ENCODE assay signal across 15 cellular contexts in genomic region chr6:45187841-45188240, GRCh38.
DNase-seq lines count a peak whose midpoint lies in the region; ATAC-seq and TF ChIP-seq lines count a peak whose summit lies in the region.
"Had no signal": no experiment of that assay in that cellular context is flagged by ENCODE, and none has a peak within 500 bp of the region (broad histone marks: within the 10 kb centered on the region; RNA-seq: fewer than 3 reads in every experiment).

No MANE protein-coding gene starts in this region.

- peak overlapping the region; percentile 83 for H3K27ac Mint-ChIP-seq in stimulated activated naive CD8-positive, alpha-beta T cell treated with anti-CD3 and anti-CD28 coated beads, Interleukin-15, Interleukin-2, amounts not matched to agents 100 ng/mL and 50 ng/mL, for 24 hours
- no peak overlapping the region for H3K27ac Mint-ChIP-seq in endodermal cell
- H3K27ac Mint-ChIP-seq: activated CD4-positive, alpha-beta T cell treated with anti-CD3 and anti-CD28 coated beads, Interleukin-2, amount 10 ng/mL, durations not matched to agents 7 days and 5 days; CD4-positive, CD25-positive, alpha-beta regulatory T cell had no signal

- WGBS in endodermal cell (ENCODE audit: insufficient coverage in 1 of 2, insufficient read length in 1 of 2), 2 experiments, result 94 to 100% methylated on average over 1 to 2 of the region's 2 CpGs

- H3K9ac ChIP-seq in PC-3 (ENCODE audit: low read length), result no peak overlapping the region
- H3K9ac ChIP-seq in endodermal cell (ENCODE audit: extremely low read depth, low read length, poor library complexity, severe bottlenecking), result no peak overlapping the region

- H3K27me3 Mint-ChIP-seq in stimulated activated naive CD8-positive, alpha-beta T cell treated with anti-CD3 and anti-CD28 coated beads, Interleukin-15, Interleukin-2, amounts not matched to agents 100 ng/mL and 50 ng/mL, for 24 hours, result no peaks in the 10 kb centered on the region
- no peaks in the 10 kb centered on the region for H3K27me3 Mint-ChIP-seq in endodermal cell (ENCODE audit: insufficient read depth)
- H3K27me3 Mint-ChIP-seq: activated CD4-positive, alpha-beta T cell treated with anti-CD3 and anti-CD28 coated beads, Interleukin-2, amount 10 ng/mL, durations not matched to agents 7 days and 5 days had no signal

- peaks cover 10% of the 10 kb centered on the region for H3K4me1 ChIP-seq in PC-3 (ENCODE audit: insufficient read depth, low read length)
- no peaks in the 10 kb centered on the region for H3K4me1 ChIP-seq in endodermal cell (ENCODE audit: control insufficient read depth, insufficient read depth, low read length)
- H3K4me1 ChIP-seq: ascending aorta, pancreas had no signal

- peak overlapping the region; percentile 3 for H3K4me3 Mint-ChIP-seq in stimulated activated naive CD8-positive, alpha-beta T cell treated with anti-CD3 and anti-CD28 coated beads, Interleukin-15, Interleukin-2, amounts not matched to agents 100 ng/mL and 50 ng/mL, for 24 hours
- H3K4me3 Mint-ChIP-seq in endodermal cell, result no peak overlapping the region
- H3K4me3 Mint-ChIP-seq: activated CD4-positive, alpha-beta T cell treated with anti-CD3 and anti-CD28 coated beads, Interleukin-2, amount 10 ng/mL, durations not matched to agents 7 days and 5 days had no signal

- ATAC-seq in PC-3 (peak; percentile 96), HG03521 (IDR thresholded peaks at IDR 0.05; ENCODE audit: unreplicated experiment) (no peak)
- ATAC-seq: pancreas had no signal

- H3K36me3 ChIP-seq in PC-3 (ENCODE audit: low read depth, low read length), result no peaks in the 10 kb centered on the region
- H3K36me3 ChIP-seq in brain microvascular endothelial cell (replicated peaks), result no peaks in the 10 kb centered on the region
- no peaks in the 10 kb centered on the region for H3K36me3 ChIP-seq in endodermal cell (ENCODE audit: control insufficient read depth, insufficient read depth, low read length)
- H3K36me3 ChIP-seq: ascending aorta, pancreas had no signal

- POLR2A ChIA-PET in PC-3 (lab: Charles Lee; ENCODE audit: unreplicated experiment), result no interaction called here

- H3K9me3 ChIP-seq in PC-3 (ENCODE audit: low read length) (no peaks in the 10 kb centered on the region), endodermal cell (ENCODE audit: control insufficient read depth, low read length) (no peaks in the 10 kb centered on the region)
- H3K9me3 ChIP-seq: ascending aorta, pancreas had no signal

- no peaks in the 10 kb centered on the region for H3F3A ChIP-seq in PC-3 (ENCODE audit: low read length, unreplicated experiment)

- no peak for TF ChIP-seq CTCF in PC-3 (conservative IDR thresholded peaks at IDR 0.05; ENCODE audit: low read depth, low read length)
- TF ChIP-seq CTCF in brain microvascular endothelial cell (IDR thresholded peaks at IDR 0.05; ENCODE audit: low read depth, low read length, missing control alignments), result no peak
- no peak for TF ChIP-seq CTCF in endodermal cell (conservative IDR thresholded peaks at IDR 0.05)

- BruUV-seq in PC-3 (replicated peaks; lab: Mats Ljungman, UMichigan), result no TSS peak

- peak overlapping the region; percentile 60 for H3K4me2 ChIP-seq in PC-3 (ENCODE audit: low read length)

- intact Hi-C loops in PC-3 (cut with micrococcal nuclease), result no loop called here

- no peaks in the 10 kb centered on the region for H3K79me2 ChIP-seq in PC-3 (ENCODE audit: low read length)

- H3K27me3 ChIP-seq in PC-3 (ENCODE audit: low read length) (no peaks in the 10 kb centered on the region), brain microvascular endothelial cell (replicated peaks) (no peaks in the 10 kb centered on the region), endodermal cell (ENCODE audit: control insufficient read depth, insufficient read depth, low read length, poor library complexity, severe bottlenecking) (no peaks in the 10 kb centered on the region)
- H3K27me3 ChIP-seq: ascending aorta, pancreas had no signal

- CTCF ChIA-PET in PC-3 (lab: Charles Lee), result no interaction called here

- DNase-seq in stimulated activated CD4-positive, alpha-beta T cell treated with anti-CD3 and anti-CD28 coated beads, Interleukin-1b, Interleukin-23, amount 100 ng/mL, for 48 hours, result peak; percentile 13
- no peak for DNase-seq in stimulated activated CD4-positive, alpha-beta T cell treated with anti-CD3 and anti-CD28 coated beads, Interleukin-2, amount 100 ng/mL, for 48 hours
- DNase-seq in PC-3, result peak; percentile 84
- peak; percentile 55 for DNase-seq in brain microvascular endothelial cell
- no peak for DNase-seq in endodermal cell
- DNase-seq in dermis blood vessel endothelial cell, result no peak
- DNase-seq: activated CD4-positive, alpha-beta T cell treated with anti-CD3 and anti-CD28 coated beads, Interleukin-2, amount 10 ng/mL, durations not matched to agents 7 days and 5 days; CD4-positive, CD25-positive, alpha-beta regulatory T cell; mesendoderm; NCI-H1417 treated with DMSO at 0.1 percent for 48 hours; NCI-H69; pancreas had no signal

- peaks cover 55% of the 10 kb centered on the region for H3K4me1 Mint-ChIP-seq in stimulated activated naive CD8-positive, alpha-beta T cell treated with anti-CD3 and anti-CD28 coated beads, Interleukin-15, Interleukin-2, amounts not matched to agents 100 ng/mL and 50 ng/mL, for 24 hours (ENCODE audit: low read depth)
- peaks cover 19% of the 10 kb centered on the region for H3K4me1 Mint-ChIP-seq in endodermal cell

- no peaks in the 10 kb centered on the region for H3K9me2 ChIP-seq in PC-3 (replicated peaks; ENCODE audit: low read length)

- H3K4me3 ChIP-seq in PC-3 (ENCODE audit: low read length) (no peak overlapping the region), brain microvascular endothelial cell (ENCODE audit: low read depth, low read length) (no peak overlapping the region), endodermal cell (ENCODE audit: low read length) (no peak overlapping the region)
- H3K4me3 ChIP-seq: ascending aorta, pancreas had no signal

- peaks cover 13% of the 10 kb centered on the region for H3K36me3 Mint-ChIP-seq in stimulated activated naive CD8-positive, alpha-beta T cell treated with anti-CD3 and anti-CD28 coated beads, Interleukin-15, Interleukin-2, amounts not matched to agents 100 ng/mL and 50 ng/mL, for 24 hours (ENCODE audit: low read depth)
- no peaks in the 10 kb centered on the region for H3K36me3 Mint-ChIP-seq in endodermal cell (ENCODE audit: low read depth)
- H3K36me3 Mint-ChIP-seq: CD4-positive, CD25-positive, alpha-beta regulatory T cell had no signal

- H3K9me3 Mint-ChIP-seq in stimulated activated naive CD8-positive, alpha-beta T cell treated with anti-CD3 and anti-CD28 coated beads, Interleukin-15, Interleukin-2, amounts not matched to agents 100 ng/mL and 50 ng/mL, for 24 hours, result peaks cover 5% of the 10 kb centered on the region
- no peaks in the 10 kb centered on the region for H3K9me3 Mint-ChIP-seq in endodermal cell

- peak overlapping the region; percentile 49 for H3K27ac ChIP-seq in PC-3 (ENCODE audit: low read length)
- H3K27ac ChIP-seq in brain microvascular endothelial cell, result no peak overlapping the region
- H3K27ac ChIP-seq in endodermal cell (ENCODE audit: low read depth, low read length), result no peak overlapping the region
- H3K27ac ChIP-seq: ascending aorta, pancreas had no signal

- H4K20me1 ChIP-seq in PC-3 (ENCODE audit: low read length), result no peaks in the 10 kb centered on the region

- in situ Hi-C loops in brain microvascular endothelial cell (cut with HindIII; ENCODE audit: low pct_ligation_motif_present, low sequenced_read_pairs), result no loop called here

- H2AFZ ChIP-seq in PC-3 (ENCODE audit: low read length), result no peak overlapping the region

Comparison
In these comparisons a context has a peak if more than half of its experiments do, and no peak if none do; other contexts are left out.
1. DNase-seq: peak in stimulated activated CD4-positive, alpha-beta T cell treated with anti-CD3 and anti-CD28 coated beads, Interleukin-1b, Interleukin-23, amount 100 ng/mL, for 48 hours (single experiment), PC-3 (single experiment) and brain microvascular endothelial cell (single experiment); none in stimulated activated CD4-positive, alpha-beta T cell treated with anti-CD3 and anti-CD28 coated beads, Interleukin-2, amount 100 ng/mL, for 48 hours (0 of 2), endodermal cell (single experiment) and dermis blood vessel endothelial cell (single experiment).